3 cellular contexts compared by ENCODE assay signal in the genomic region with DNA sequence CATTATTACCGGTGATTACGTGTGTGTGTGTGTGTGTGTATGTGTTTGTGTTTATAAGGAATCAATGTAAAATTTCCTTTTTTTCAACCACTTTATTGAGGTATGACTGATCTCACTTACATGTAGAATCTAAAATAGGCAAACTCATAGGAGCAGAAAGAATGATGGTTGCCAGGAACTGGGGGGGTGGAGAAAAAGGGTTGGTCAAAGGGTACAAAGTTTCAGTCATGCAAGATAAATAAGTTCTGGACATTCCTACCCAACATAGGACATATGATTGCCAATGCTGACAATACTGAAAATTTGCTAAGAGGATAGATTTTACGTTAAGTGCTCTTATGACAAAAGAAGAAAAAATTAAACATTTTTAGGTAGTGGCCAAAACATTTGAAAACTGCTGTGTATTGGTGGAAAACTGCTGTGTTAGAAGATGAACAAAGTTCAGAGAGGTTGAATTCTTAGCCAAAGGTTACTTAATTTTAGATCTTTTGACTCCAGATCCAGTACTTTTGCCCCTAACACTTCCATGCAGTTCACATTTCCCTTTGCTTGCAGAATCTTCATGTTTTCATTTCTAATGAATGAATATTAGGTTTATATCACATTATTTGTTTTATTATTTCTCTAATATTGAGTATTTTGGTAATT.
A peak's percentile ranks its signal among the peaks of the same experiment; 100 is the strongest.
TF ChIP-seq lines count a peak whose summit lies in the region.

No MANE protein-coding gene starts in this region.

TF ChIP-seq in liver, 16 proteins besides CTCF, POLR2A, EP300 and RAD21:
- TF ChIP-seq JUND (IDR thresholded peaks at IDR 0.05), result peak in 1 of 2 donors; percentile 34
- TF ChIP-seq NR2F2 (IDR thresholded peaks at IDR 0.05), result peak; percentile 68
- TF ChIP-seq SP1 (IDR thresholded peaks at IDR 0.05), result peak; percentile 83
- TF ChIP-seq HNF4A (conservative IDR thresholded peaks at IDR 0.05), result peak; percentile 94 to 97
- TF ChIP-seq FOXA1 (IDR thresholded peaks at IDR 0.05), result no peak
- TF ChIP-seq, protein P1, sequence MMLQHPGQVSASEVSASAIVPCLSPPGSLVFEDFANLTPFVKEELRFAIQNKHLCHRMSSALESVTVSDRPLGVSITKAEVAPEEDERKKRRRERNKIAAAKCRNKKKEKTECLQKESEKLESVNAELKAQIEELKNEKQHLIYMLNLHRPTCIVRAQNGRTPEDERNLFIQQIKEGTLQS (IDR thresholded peaks at IDR 0.05), result no peak
- no peak for TF ChIP-seq TAF1 (conservative IDR thresholded peaks at IDR 0.05)
- TF ChIP-seq FOXA2 (IDR thresholded peaks at IDR 0.05), result peak; percentile 35
- TF ChIP-seq, protein P2, sequence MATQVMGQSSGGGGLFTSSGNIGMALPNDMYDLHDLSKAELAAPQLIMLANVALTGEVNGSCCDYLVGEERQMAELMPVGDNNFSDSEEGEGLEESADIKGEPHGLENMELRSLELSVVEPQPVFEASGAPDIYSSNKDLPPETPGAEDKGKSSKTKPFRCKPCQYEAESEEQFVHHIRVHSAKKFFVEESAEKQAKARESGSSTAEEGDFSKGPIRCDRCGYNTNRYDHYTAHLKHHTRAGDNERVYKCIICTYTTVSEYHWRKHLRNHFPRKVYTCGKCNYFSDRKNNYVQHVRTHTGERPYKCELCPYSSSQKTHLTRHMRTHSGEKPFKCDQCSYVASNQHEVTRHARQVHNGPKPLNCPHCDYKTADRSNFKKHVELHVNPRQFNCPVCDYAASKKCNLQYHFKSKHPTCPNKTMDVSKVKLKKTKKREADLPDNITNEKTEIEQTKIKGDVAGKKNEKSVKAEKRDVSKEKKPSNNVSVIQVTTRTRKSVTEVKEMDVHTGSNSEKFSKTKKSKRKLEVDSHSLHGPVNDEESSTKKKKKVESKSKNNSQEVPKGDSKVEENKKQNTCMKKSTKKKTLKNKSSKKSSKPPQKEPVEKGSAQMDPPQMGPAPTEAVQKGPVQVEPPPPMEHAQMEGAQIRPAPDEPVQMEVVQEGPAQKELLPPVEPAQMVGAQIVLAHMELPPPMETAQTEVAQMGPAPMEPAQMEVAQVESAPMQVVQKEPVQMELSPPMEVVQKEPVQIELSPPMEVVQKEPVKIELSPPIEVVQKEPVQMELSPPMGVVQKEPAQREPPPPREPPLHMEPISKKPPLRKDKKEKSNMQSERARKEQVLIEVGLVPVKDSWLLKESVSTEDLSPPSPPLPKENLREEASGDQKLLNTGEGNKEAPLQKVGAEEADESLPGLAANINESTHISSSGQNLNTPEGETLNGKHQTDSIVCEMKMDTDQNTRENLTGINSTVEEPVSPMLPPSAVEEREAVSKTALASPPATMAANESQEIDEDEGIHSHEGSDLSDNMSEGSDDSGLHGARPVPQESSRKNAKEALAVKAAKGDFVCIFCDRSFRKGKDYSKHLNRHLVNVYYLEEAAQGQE (IDR thresholded peaks at IDR 0.05), result no peak
- peak; percentile 41 for TF ChIP-seq YY1 (IDR thresholded peaks at IDR 0.05)
- TF ChIP-seq, protein P3, sequence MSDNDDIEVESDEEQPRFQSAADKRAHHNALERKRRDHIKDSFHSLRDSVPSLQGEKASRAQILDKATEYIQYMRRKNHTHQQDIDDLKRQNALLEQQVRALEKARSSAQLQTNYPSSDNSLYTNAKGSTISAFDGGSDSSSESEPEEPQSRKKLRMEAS (IDR thresholded peaks at IDR 0.05), result peak; percentile 12
- peak; percentile 70 to 80 for TF ChIP-seq RXRA (IDR thresholded peaks at IDR 0.05)
- peak in 1 of 2 donors; percentile 11 for TF ChIP-seq EGR1 (IDR thresholded peaks at IDR 0.05; ENCODE audit: low read depth in 2 of 2)
- peak; percentile 68 for TF ChIP-seq HNF4G (IDR thresholded peaks at IDR 0.05)
- TF ChIP-seq GABPA (IDR thresholded peaks at IDR 0.05 in 1 of 2, conservative IDR thresholded peaks at IDR 0.05 in 1 of 2), result no peak
- TF ChIP-seq, protein P4, sequence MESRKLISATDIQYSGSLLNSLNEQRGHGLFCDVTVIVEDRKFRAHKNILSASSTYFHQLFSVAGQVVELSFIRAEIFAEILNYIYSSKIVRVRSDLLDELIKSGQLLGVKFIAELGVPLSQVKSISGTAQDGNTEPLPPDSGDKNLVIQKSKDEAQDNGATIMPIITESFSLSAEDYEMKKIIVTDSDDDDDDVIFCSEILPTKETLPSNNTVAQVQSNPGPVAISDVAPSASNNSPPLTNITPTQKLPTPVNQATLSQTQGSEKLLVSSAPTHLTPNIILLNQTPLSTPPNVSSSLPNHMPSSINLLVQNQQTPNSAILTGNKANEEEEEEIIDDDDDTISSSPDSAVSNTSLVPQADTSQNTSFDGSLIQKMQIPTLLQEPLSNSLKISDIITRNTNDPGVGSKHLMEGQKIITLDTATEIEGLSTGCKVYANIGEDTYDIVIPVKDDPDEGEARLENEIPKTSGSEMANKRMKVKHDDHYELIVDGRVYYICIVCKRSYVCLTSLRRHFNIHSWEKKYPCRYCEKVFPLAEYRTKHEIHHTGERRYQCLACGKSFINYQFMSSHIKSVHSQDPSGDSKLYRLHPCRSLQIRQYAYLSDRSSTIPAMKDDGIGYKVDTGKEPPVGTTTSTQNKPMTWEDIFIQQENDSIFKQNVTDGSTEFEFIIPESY (IDR thresholded peaks at IDR 0.05), result no peak

TF ChIP-seq in HepG2, 621 proteins besides CTCF, POLR2A, EP300 and RAD21:
- TF ChIP-seq CEBPG (CRISPR knock-in tag; IDR thresholded peaks at IDR 0.05), result no peak
- no peak for TF ChIP-seq ZNF850 (CRISPR knock-in tag; conservative IDR thresholded peaks at IDR 0.05)
- no peak for TF ChIP-seq ZIK1 (CRISPR knock-in tag; IDR thresholded peaks at IDR 0.05; ENCODE audit: borderline replicate concordance, low read depth)
- TF ChIP-seq RFX3 (CRISPR knock-in tag; IDR thresholded peaks at IDR 0.05), result no peak
- no peak for TF ChIP-seq MTA3 (CRISPR knock-in tag; IDR thresholded peaks at IDR 0.05)
- TF ChIP-seq ZSCAN9 (CRISPR knock-in tag; IDR thresholded peaks at IDR 0.05; ENCODE audit: borderline replicate concordance), result no peak
- TF ChIP-seq HNF4G (IDR thresholded peaks at IDR 0.05; ENCODE audit: borderline replicate concordance, low read depth, low read length), result no peak
- no peak for TF ChIP-seq HNF4G (CRISPR knock-in tag; IDR thresholded peaks at IDR 0.05; ENCODE audit: borderline replicate concordance, low read depth)
- TF ChIP-seq ZNF546 (CRISPR knock-in tag; conservative IDR thresholded peaks at IDR 0.05), result no peak
- TF ChIP-seq ZFYVE20 (CRISPR knock-in tag; IDR thresholded peaks at IDR 0.05; ENCODE audit: borderline replicate concordance, low read depth), result no peak
- no peak for TF ChIP-seq ZNF274 (CRISPR knock-in tag; IDR thresholded peaks at IDR 0.05)
- TF ChIP-seq, protein P5, sequence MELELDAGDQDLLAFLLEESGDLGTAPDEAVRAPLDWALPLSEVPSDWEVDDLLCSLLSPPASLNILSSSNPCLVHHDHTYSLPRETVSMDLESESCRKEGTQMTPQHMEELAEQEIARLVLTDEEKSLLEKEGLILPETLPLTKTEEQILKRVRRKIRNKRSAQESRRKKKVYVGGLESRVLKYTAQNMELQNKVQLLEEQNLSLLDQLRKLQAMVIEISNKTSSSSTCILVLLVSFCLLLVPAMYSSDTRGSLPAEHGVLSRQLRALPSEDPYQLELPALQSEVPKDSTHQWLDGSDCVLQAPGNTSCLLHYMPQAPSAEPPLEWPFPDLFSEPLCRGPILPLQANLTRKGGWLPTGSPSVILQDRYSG (CRISPR knock-in tag; IDR thresholded peaks at IDR 0.05), result no peak
- TF ChIP-seq IRF2 (CRISPR knock-in tag; IDR thresholded peaks at IDR 0.05), result no peak
- TF ChIP-seq ZNF562 (CRISPR knock-in tag; IDR thresholded peaks at IDR 0.05; ENCODE audit: borderline replicate concordance), result no peak
- TF ChIP-seq XBP1 (CRISPR knock-in tag; IDR thresholded peaks at IDR 0.05), result no peak
- TF ChIP-seq, protein P6, sequence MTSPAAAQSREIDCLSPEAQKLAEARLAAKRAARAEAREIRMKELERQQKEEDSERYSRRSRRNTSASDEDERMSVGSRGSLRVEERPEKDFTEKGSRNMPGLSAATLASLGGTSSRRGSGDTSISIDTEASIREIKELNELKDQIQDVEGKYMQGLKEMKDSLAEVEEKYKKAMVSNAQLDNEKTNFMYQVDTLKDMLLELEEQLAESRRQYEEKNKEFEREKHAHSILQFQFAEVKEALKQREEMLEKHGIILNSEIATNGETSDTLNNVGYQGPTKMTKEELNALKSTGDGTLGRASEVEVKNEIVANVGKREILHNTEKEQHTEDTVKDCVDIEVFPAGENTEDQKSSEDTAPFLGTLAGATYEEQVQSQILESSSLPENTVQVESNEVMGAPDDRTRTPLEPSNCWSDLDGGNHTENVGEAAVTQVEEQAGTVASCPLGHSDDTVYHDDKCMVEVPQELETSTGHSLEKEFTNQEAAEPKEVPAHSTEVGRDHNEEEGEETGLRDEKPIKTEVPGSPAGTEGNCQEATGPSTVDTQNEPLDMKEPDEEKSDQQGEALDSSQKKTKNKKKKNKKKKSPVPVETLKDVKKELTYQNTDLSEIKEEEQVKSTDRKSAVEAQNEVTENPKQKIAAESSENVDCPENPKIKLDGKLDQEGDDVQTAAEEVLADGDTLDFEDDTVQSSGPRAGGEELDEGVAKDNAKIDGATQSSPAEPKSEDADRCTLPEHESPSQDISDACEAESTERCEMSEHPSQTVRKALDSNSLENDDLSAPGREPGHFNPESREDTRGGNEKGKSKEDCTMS (CRISPR knock-in tag; conservative IDR thresholded peaks at IDR 0.05), result no peak
- no peak for TF ChIP-seq ZNF674 (CRISPR knock-in tag; IDR thresholded peaks at IDR 0.05; ENCODE audit: low read depth)
- no peak for TF ChIP-seq JARID2 (CRISPR knock-in tag; IDR thresholded peaks at IDR 0.05; ENCODE audit: insufficient replicate concordance)
- TF ChIP-seq, protein P7, sequence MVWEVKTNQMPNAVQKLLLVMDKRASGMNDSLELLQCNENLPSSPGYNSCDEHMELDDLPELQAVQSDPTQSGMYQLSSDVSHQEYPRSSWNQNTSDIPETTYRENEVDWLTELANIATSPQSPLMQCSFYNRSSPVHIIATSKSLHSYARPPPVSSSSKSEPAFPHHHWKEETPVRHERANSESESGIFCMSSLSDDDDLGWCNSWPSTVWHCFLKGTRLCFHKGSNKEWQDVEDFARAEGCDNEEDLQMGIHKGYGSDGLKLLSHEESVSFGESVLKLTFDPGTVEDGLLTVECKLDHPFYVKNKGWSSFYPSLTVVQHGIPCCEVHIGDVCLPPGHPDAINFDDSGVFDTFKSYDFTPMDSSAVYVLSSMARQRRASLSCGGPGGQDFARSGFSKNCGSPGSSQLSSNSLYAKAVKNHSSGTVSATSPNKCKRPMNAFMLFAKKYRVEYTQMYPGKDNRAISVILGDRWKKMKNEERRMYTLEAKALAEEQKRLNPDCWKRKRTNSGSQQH (CRISPR knock-in tag; IDR thresholded peaks at IDR 0.05; ENCODE audit: low read depth), result no peak
- TF ChIP-seq ZFP41 (CRISPR knock-in tag; IDR thresholded peaks at IDR 0.05; ENCODE audit: borderline replicate concordance), result no peak

TF ChIP-seq in GM12891, 5 proteins besides CTCF, POLR2A, EP300 and RAD21:
- no peak for TF ChIP-seq POU2F2 (IDR thresholded peaks at IDR 0.05; ENCODE audit: low read depth, low read length)
- no peak for TF ChIP-seq SPI1 (IDR thresholded peaks at IDR 0.05; ENCODE audit: low read depth, low read length)
- TF ChIP-seq TAF1 (IDR thresholded peaks at IDR 0.05; ENCODE audit: low read depth, low read length), result no peak
- no peak for TF ChIP-seq POLR2AphosphoS5 (IDR thresholded peaks at IDR 0.05; ENCODE audit: low read depth, low read length)
- no peak for TF ChIP-seq PAX5 (IDR thresholded peaks at IDR 0.05; ENCODE audit: insufficient read depth, low read length, severe bottlenecking)
